ENCODE assay signal across 1 cellular context in genomic region chr19:35856546-35857149, GRCh38.
TF ChIP-seq lines count a peak whose summit lies in the region.

TSS of gene KIRREL2 (plus strand) at chr19:35856911. CDS start at chr19:35857120, 209 bp downstream.

TF ChIP-seq in H1, 55 proteins besides CTCF, POLR2A, EP300 and RAD21 (continued from another document):
- TF ChIP-seq CHD7 (IDR thresholded peaks at IDR 0.05; ENCODE audit: insufficient replicate concordance, low read length) (no peak), KDM1A (IDR thresholded peaks at IDR 0.05; ENCODE audit: borderline replicate concordance, low read length) (no peak), RBBP5 (IDR thresholded peaks at IDR 0.05; ENCODE audit: borderline replicate concordance, low read depth, low read length) (0 out of 2 replicates have a peak, but pooled peaks have one; percentile 19), EGR1 (IDR thresholded peaks at IDR 0.05; ENCODE audit: borderline replicate concordance, low read depth, low read length) (no peak), CHD2 (IDR thresholded peaks at IDR 0.05; ENCODE audit: low read length) (no peak), TCF12 (IDR thresholded peaks at IDR 0.05; ENCODE audit: low read depth, low read length) (no peak), CREB1 (IDR thresholded peaks at IDR 0.05) (peak; percentile 27; the same call in 1 of the 2 replicates), TBP (IDR thresholded peaks at IDR 0.05; ENCODE audit: low read depth, low read length) (no peak), JUND (IDR thresholded peaks at IDR 0.05; ENCODE audit: low read length) (no peak), PHF8 (conservative IDR thresholded peaks at IDR 0.05; ENCODE audit: low read depth, low read length) (0 out of 2 replicates have a peak, but pooled peaks have one; percentile 35), TEAD4 (IDR thresholded peaks at IDR 0.05; ENCODE audit: low read depth, low read length) (no peak), JUN (IDR thresholded peaks at IDR 0.05; ENCODE audit: low read depth, low read length) (no peak), GTF2F1 (IDR thresholded peaks at IDR 0.05; ENCODE audit: borderline replicate concordance, low read depth, low read length) (no peak), SRF (IDR thresholded peaks at IDR 0.05; ENCODE audit: low read depth, low read length) (no peak), CTBP2 (IDR thresholded peaks at IDR 0.05; ENCODE audit: borderline replicate concordance, insufficient read depth, insufficient read length, low read length) (peak; percentile 73), SIRT6 (IDR thresholded peaks at IDR 0.05; ENCODE audit: low read length) (no peak), SIX5 (IDR thresholded peaks at IDR 0.05; ENCODE audit: low read depth, low read length) (no peak), BACH1 (IDR thresholded peaks at IDR 0.05; ENCODE audit: low read length) (no peak), CBX8 (IDR thresholded peaks at IDR 0.05; ENCODE audit: borderline replicate concordance, low read depth, low read length) (no peak), GABPA (IDR thresholded peaks at IDR 0.05; ENCODE audit: borderline replicate concordance, insufficient read depth, low read length) (no peak), E2F6 (IDR thresholded peaks at IDR 0.05) (no peak; the same call in 1 of the 2 replicates), RFX5 (IDR thresholded peaks at IDR 0.05; ENCODE audit: borderline replicate concordance, low read depth, low read length) (no peak), SUZ12 (IDR thresholded peaks at IDR 0.05; ENCODE audit: low read length) (no peak; the same call in none of the 2 replicates), HDAC6 (IDR thresholded peaks at IDR 0.05; ENCODE audit: low read depth, low read length) (no peak), CEBPB (IDR thresholded peaks at IDR 0.05; ENCODE audit: low read depth, low read length) (no peak), SP1 (IDR thresholded peaks at IDR 0.05; ENCODE audit: low read depth, low read length) (no peak), TAF7 (optimal IDR thresholded peaks at IDR 0.05; ENCODE audit: borderline replicate concordance, low read depth, low read length) (no peak), RXRA (IDR thresholded peaks at IDR 0.05; ENCODE audit: insufficient read depth, low read depth, low read length) (no peak), ATF2 (IDR thresholded peaks at IDR 0.05; ENCODE audit: low read length) (no peak), KDM5A (IDR thresholded peaks at IDR 0.05; ENCODE audit: low read length) (no peak), ASH2L (IDR thresholded peaks at IDR 0.05; ENCODE audit: low read length) (peak; percentile 70), RNF2 (IDR thresholded peaks at IDR 0.05; ENCODE audit: borderline replicate concordance, low read depth, low read length, missing control alignments, poor library complexity, severe bottlenecking) (no peak), SIN3A (conservative IDR thresholded peaks at IDR 0.05 in 1 of 2, IDR thresholded peaks at IDR 0.05 in 1 of 2; ENCODE audit: low read depth in 1 of 2, low read length in 2 of 2) (peak; percentile 17 to 57; a peak in 1 of 4 replicates), POLR2AphosphoS5 (IDR thresholded peaks at IDR 0.05; ENCODE audit: low read depth, low read length) (no peak), BCL11A (IDR thresholded peaks at IDR 0.05; ENCODE audit: low read depth in 2 of 2, low read length in 2 of 2) (no peak), CBX5 (IDR thresholded peaks at IDR 0.05; ENCODE audit: low read depth, low read length) (no peak), MAFK (IDR thresholded peaks at IDR 0.05; ENCODE audit: low read depth, low read length) (no peak), KDM4A (IDR thresholded peaks at IDR 0.05; ENCODE audit: low read depth, low read length, severe bottlenecking) (peak; percentile 94), NANOG (IDR thresholded peaks at IDR 0.05; ENCODE audit: insufficient read depth, low read depth, low read length, poor library complexity, severe bottlenecking) (no peak), HDAC2 (IDR thresholded peaks at IDR 0.05; ENCODE audit: borderline replicate concordance in 1 of 2, low read depth in 2 of 2, low read length in 2 of 2) (peak in 1 of 2 experiments; percentile 88; a peak in 1 of 4 replicates), SAP30 (IDR thresholded peaks at IDR 0.05; ENCODE audit: insufficient read depth, insufficient replicate concordance, low read length) (peak; percentile 87), BRCA1 (IDR thresholded peaks at IDR 0.05; ENCODE audit: low read depth, low read length) (no peak), SP2 (IDR thresholded peaks at IDR 0.05; ENCODE audit: low read length) (no peak), CHD1 (IDR thresholded peaks at IDR 0.05; ENCODE audit: low read depth, low read length) (no peak), FOSL1 (IDR thresholded peaks at IDR 0.05; ENCODE audit: insufficient read depth, low read depth, low read length) (no peak), ZNF274 (IDR thresholded peaks at IDR 0.05; ENCODE audit: borderline replicate concordance, extremely low read depth, low read length) (no peak), SP4 (IDR thresholded peaks at IDR 0.05; ENCODE audit: low read length) (no peak), NRF1 (IDR thresholded peaks at IDR 0.05; ENCODE audit: low read depth, low read length) (no peak)
- TF ChIP-seq, protein P1, sequence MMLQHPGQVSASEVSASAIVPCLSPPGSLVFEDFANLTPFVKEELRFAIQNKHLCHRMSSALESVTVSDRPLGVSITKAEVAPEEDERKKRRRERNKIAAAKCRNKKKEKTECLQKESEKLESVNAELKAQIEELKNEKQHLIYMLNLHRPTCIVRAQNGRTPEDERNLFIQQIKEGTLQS (IDR thresholded peaks at IDR 0.05; ENCODE audit: insufficient read depth, low read depth, low read length): no peak
- TF ChIP-seq, protein P2, sequence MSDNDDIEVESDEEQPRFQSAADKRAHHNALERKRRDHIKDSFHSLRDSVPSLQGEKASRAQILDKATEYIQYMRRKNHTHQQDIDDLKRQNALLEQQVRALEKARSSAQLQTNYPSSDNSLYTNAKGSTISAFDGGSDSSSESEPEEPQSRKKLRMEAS (IDR thresholded peaks at IDR 0.05): no peak; the same call in none of the 2 replicates
- TF ChIP-seq, protein P3, sequence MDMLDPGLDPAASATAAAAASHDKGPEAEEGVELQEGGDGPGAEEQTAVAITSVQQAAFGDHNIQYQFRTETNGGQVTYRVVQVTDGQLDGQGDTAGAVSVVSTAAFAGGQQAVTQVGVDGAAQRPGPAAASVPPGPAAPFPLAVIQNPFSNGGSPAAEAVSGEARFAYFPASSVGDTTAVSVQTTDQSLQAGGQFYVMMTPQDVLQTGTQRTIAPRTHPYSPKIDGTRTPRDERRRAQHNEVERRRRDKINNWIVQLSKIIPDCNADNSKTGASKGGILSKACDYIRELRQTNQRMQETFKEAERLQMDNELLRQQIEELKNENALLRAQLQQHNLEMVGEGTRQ (IDR thresholded peaks at IDR 0.05; ENCODE audit: low read length): no peak
